In genomic region chr14:67674139-67674479, GRCh38 we compare ENCODE assay signal across 9 cellular contexts. TPM values are rescaled to one million over a fixed set of nuclear protein-coding genes. Genes with fewer than 3 reads are reported as not detected.
DNase-seq lines count a peak whose midpoint lies in the region; ATAC-seq lines count a peak whose summit lies in the region.
"Had no signal": no experiment of that assay in that cellular context is flagged by ENCODE, and none has a peak within 500 bp of the region (broad histone marks: within the 10 kb centered on the region; RNA-seq: fewer than 3 reads in every experiment).

No MANE protein-coding gene starts in this region.

- peaks cover 29% of the 10 kb centered on the region for H3K36me3 Mint-ChIP-seq in activated CD8-positive, alpha-beta T cell treated with anti-CD3 and anti-CD28 coated beads, Interleukin-2, amount 10 ng/mL, durations not matched to agents 7 days and 5 days (ENCODE audit: low read depth)
- peaks cover 14% of the 10 kb centered on the region for H3K36me3 Mint-ChIP-seq in effector memory CD8-positive, alpha-beta T cell (ENCODE audit: insufficient read depth)

- peak; percentile 35 for ATAC-seq in GM19328 (IDR thresholded peaks at IDR 0.05; ENCODE audit: unreplicated experiment)
- ATAC-seq in HG03442 (IDR thresholded peaks at IDR 0.05; ENCODE audit: unreplicated experiment), result peak; percentile 42
- ATAC-seq in activated CD8-positive, alpha-beta T cell treated with anti-CD3 and anti-CD28 coated beads, Interleukin-2, amount 10 ng/mL, durations not matched to agents 7 days and 5 days, result peak; percentile 72
- peak; percentile 46 for ATAC-seq in effector memory CD8-positive, alpha-beta T cell (replicated peaks)

- DNase-seq in C1 segment of cervical spinal cord (lab: John Stamatoyannopoulos, UW) (peak in 11 of 14 donors; percentile 16 to 76 (median 70)), NCI-H526 treated with DMSO at 0.1 percent for 48 hours (lab: John Stamatoyannopoulos, UW) (peak; percentile 37), medulla oblongata (ENCODE audit: extremely low spot score) (peak; percentile 79)
- peak; percentile 56 for DNase-seq in activated CD8-positive, alpha-beta T cell treated with anti-CD3 and anti-CD28 coated beads, Interleukin-2, amount 10 ng/mL, durations not matched to agents 7 days and 5 days
- DNase-seq in effector memory CD8-positive, alpha-beta T cell, result peak in 1 of 3 experiments; percentile 18
- peak; percentile 33 to 47 for DNase-seq in stimulated activated CD8-positive, alpha-beta memory T cell treated with anti-CD3 and anti-CD28 coated beads, Interleukin-2, amount 100 ng/mL, for 48 hours (ENCODE audit: low read depth in 2 of 2)

- H3K27me3 Mint-ChIP-seq in activated CD8-positive, alpha-beta T cell treated with anti-CD3 and anti-CD28 coated beads, Interleukin-2, amount 10 ng/mL, durations not matched to agents 7 days and 5 days (ENCODE audit: low read depth), result no peaks in the 10 kb centered on the region
- H3K27me3 Mint-ChIP-seq in effector memory CD8-positive, alpha-beta T cell, result no peaks in the 10 kb centered on the region

- POLR2A ChIA-PET in activated CD8-positive, alpha-beta T cell treated with anti-CD3 and anti-CD28 coated beads, Interleukin-2, amount 10 ng/mL, durations not matched to agents 7 days and 5 days (lab: Charles Lee), result interaction anchor here (0.7 to 1.2 kb wide), 3 partner anchors 18 to 52 kb away, joined by 3 to 4 read pairs (median 3); no protein-coding TSS in a partner anchor

- H3K4me1 Mint-ChIP-seq in activated CD8-positive, alpha-beta T cell treated with anti-CD3 and anti-CD28 coated beads, Interleukin-2, amount 10 ng/mL, durations not matched to agents 7 days and 5 days (ENCODE audit: low read depth), result peaks cover 34% of the 10 kb centered on the region
- peaks cover 22 to 46% of the 10 kb centered on the region in 2 donors for H3K4me1 Mint-ChIP-seq in effector memory CD8-positive, alpha-beta T cell (ENCODE audit: low read depth in 2 of 2)

- peak overlapping the region; percentile 87 for H3K27ac Mint-ChIP-seq in activated CD8-positive, alpha-beta T cell treated with anti-CD3 and anti-CD28 coated beads, Interleukin-2, amount 10 ng/mL, durations not matched to agents 7 days and 5 days
- H3K27ac Mint-ChIP-seq in effector memory CD8-positive, alpha-beta T cell, result peak overlapping the region; percentile 92

- CTCF ChIA-PET in activated CD8-positive, alpha-beta T cell treated with anti-CD3 and anti-CD28 coated beads, Interleukin-2, amount 10 ng/mL, durations not matched to agents 7 days and 5 days (lab: Charles Lee), result interaction anchor here (0.6 to 2.9 kb wide), 11 partner anchors 8 to 103 kb away, joined by 3 to 28 read pairs (median 4); partner anchors contain the start of genes PIGH and RDH11

- peak overlapping the region; percentile 83 for H3K4me3 Mint-ChIP-seq in activated CD8-positive, alpha-beta T cell treated with anti-CD3 and anti-CD28 coated beads, Interleukin-2, amount 10 ng/mL, durations not matched to agents 7 days and 5 days
- H3K4me3 Mint-ChIP-seq in effector memory CD8-positive, alpha-beta T cell, result peak overlapping the region; percentile 90 to 95

- no peaks in the 10 kb centered on the region for H3K9me3 Mint-ChIP-seq in activated CD8-positive, alpha-beta T cell treated with anti-CD3 and anti-CD28 coated beads, Interleukin-2, amount 10 ng/mL, durations not matched to agents 7 days and 5 days (ENCODE audit: insufficient read depth)
- H3K9me3 Mint-ChIP-seq in effector memory CD8-positive, alpha-beta T cell, result no peaks in the 10 kb centered on the region

RNA-seq across cellular contexts. Expression of gene VTI1B, which starts 0.3 kb away (rescaled TPM):
- 10 to 100 TPM; 69.6 to 70.6 TPM for total RNA-seq in activated CD8-positive, alpha-beta T cell treated with anti-CD3 and anti-CD28 coated beads, Interleukin-2, amount 10 ng/mL, durations not matched to agents 7 days and 5 days

RNA-seq across cellular contexts. Expression of gene RDH11, which starts 21.5 kb away (rescaled TPM):
- 10 to 100 TPM; 48.8 to 57.1 TPM for total RNA-seq in activated CD8-positive, alpha-beta T cell treated with anti-CD3 and anti-CD28 coated beads, Interleukin-2, amount 10 ng/mL, durations not matched to agents 7 days and 5 days

RNA-seq across cellular contexts. Expression of gene RDH12, which starts 27.6 kb away (rescaled TPM):
- not detected for total RNA-seq in activated CD8-positive, alpha-beta T cell treated with anti-CD3 and anti-CD28 coated beads, Interleukin-2, amount 10 ng/mL, durations not matched to agents 7 days and 5 days
- total RNA-seq: T-helper 1 cell treated with Interleukin-12 subunit alpha and Interleukin-12 subunit beta and Interleukin-4 antibody, amounts not matched to agents 30 ng/mL and 1 ng/mL, for 36 hours had no signal

RNA-seq across cellular contexts. Expression of gene ARG2, which starts 54.4 kb away (rescaled TPM):
- total RNA-seq in activated CD8-positive, alpha-beta T cell treated with anti-CD3 and anti-CD28 coated beads, Interleukin-2, amount 10 ng/mL, durations not matched to agents 7 days and 5 days, result 1 to 10 TPM; 1.6 to 2.3 TPM
